16 cellular contexts compared by ENCODE assay signal in genomic region chr17:11178576-11178975, GRCh38.
"Had no signal": no experiment of that assay in that cellular context is flagged by ENCODE, and none has a peak within 500 bp of the region (broad histone marks: within the 10 kb centered on the region; RNA-seq: fewer than 3 reads in every experiment).

No MANE protein-coding gene starts in this region.

- H3K4me1 ChIP-seq: colonic mucosa, gastroesophageal sphincter, neural progenitor cell had no signal

- H3K9ac ChIP-seq: neural progenitor cell had no signal

- DNase-seq: colonic mucosa; dermis blood vessel endothelial cell; esophagus squamous epithelium; foreskin fibroblast; immature natural killer cell; mammary epithelial cell; natural killer cell; nucleus accumbens; ovary; right cardiac atrium; small intestine; stimulated activated CD4-positive, alpha-beta T cell treated with anti-CD3 and anti-CD28 coated beads, Interleukin-12 subunit alpha, Interleukin-12 subunit beta, amount 100 ng/mL, for 4 hours; stimulated activated naive CD4-positive, alpha-beta T cell treated with Interleukin-2 at 50 U/mL for 16 hours had no signal

- ATAC-seq: gastroesophageal sphincter, natural killer cell, right cardiac atrium had no signal

- H3K36me3 ChIP-seq: colonic mucosa, esophagus squamous epithelium, gastroesophageal sphincter, neural progenitor cell, ovary had no signal

- H2AFZ ChIP-seq: neural progenitor cell had no signal

- H3K4me2 ChIP-seq: neural progenitor cell had no signal

- H3K9me3 ChIP-seq: colonic mucosa, esophagus squamous epithelium, gastroesophageal sphincter, ovary had no signal

- H3K27me3 ChIP-seq: colonic mucosa, esophagus squamous epithelium, gastroesophageal sphincter, neural progenitor cell, ovary had no signal

- H3K36me3 Mint-ChIP-seq: immature natural killer cell, natural killer cell, neural progenitor cell had no signal

- H3K27ac Mint-ChIP-seq: immature natural killer cell, natural killer cell, neural progenitor cell had no signal

- H3K27ac ChIP-seq: colonic mucosa, esophagus squamous epithelium, gastroesophageal sphincter, neural progenitor cell, ovary had no signal

- H3K4me3 Mint-ChIP-seq: immature natural killer cell, natural killer cell, neural progenitor cell had no signal

- H3K4me3 ChIP-seq: colonic mucosa, esophagus squamous epithelium, gastroesophageal sphincter, neural progenitor cell, ovary had no signal

- H3K4me1 Mint-ChIP-seq: immature natural killer cell, natural killer cell had no signal

- FAIRE-seq: keratinocyte, small intestine had no signal
